10 cellular contexts compared by ENCODE assay signal in the genomic region with DNA sequence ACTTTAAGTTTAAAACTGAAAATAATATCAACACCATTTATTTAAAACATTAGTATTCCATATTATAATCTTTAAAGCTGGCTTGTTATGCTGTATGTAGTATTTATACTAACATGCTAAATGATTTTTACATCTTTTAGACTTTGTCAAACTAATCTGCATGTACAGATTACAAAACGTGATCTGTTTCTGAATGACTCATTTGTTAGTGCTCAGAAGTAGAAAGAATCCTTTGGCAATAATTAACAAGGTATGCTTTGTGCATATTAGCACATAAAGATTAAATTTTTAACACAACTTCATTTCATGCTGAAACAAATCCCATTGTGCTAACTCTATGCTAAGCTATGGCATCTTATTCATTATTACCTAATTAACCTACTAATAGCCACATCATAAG.
"Had no signal": no experiment of that assay in that cellular context is flagged by ENCODE, and none has a peak within 500 bp of the region (broad histone marks: within the 10 kb centered on the region; RNA-seq: fewer than 3 reads in every experiment).

No MANE protein-coding gene starts in this region.

- H3K4me3 Mint-ChIP-seq: IgD-negative memory B cell had no signal

- H3K27ac ChIP-seq: HL-60, KMS-11 had no signal

- H3K4me2 ChIP-seq: KMS-11 had no signal

- H3K36me3 Mint-ChIP-seq: IgD-negative memory B cell had no signal

- FAIRE-seq: HepG2, HTR-8/SVneo, K562 had no signal

- DNase-seq: IMR-90, Karpas-422, KBM-7, KG1 had no signal

- H3K9ac ChIP-seq: KMS-11 had no signal

- H3K4me1 Mint-ChIP-seq: IgD-negative memory B cell had no signal

- H3K4me3 ChIP-seq: K562 had no signal

- H3K27ac Mint-ChIP-seq: IgD-negative memory B cell had no signal

- ATAC-seq: HepG2, K562 had no signal
